10 cellular contexts compared by ENCODE assay signal in genomic region chr11:57546869-57547518, GRCh38. TPM values are rescaled to one million over a fixed set of nuclear protein-coding genes. Genes with fewer than 3 reads are reported as not detected.
DNase-seq lines count a peak whose midpoint lies in the region; ATAC-seq and TF ChIP-seq lines count a peak whose summit lies in the region.
"Had no signal": no experiment of that assay in that cellular context is flagged by ENCODE, and none has a peak within 500 bp of the region (broad histone marks: within the 10 kb centered on the region; RNA-seq: fewer than 3 reads in every experiment).

No MANE protein-coding gene starts in this region.

- H3K27ac ChIP-seq in IMR-90 (ENCODE audit: insufficient read depth, low read length), result no peak overlapping the region
- no peak overlapping the region for H3K27ac ChIP-seq in caudate nucleus (ENCODE audit: low read depth, low read length)

- H4K20me1 ChIP-seq in IMR-90 (ENCODE audit: insufficient read depth, low read length), result no peaks in the 10 kb centered on the region

- no peak overlapping the region for H2AK5ac ChIP-seq in IMR-90 (ENCODE audit: low read depth, low read length)

- no peak overlapping the region for H2BK5ac ChIP-seq in IMR-90 (ENCODE audit: low read depth, low read length, poor library complexity, severe bottlenecking)

- no peak overlapping the region for H2BK20ac ChIP-seq in IMR-90 (ENCODE audit: low read depth, low read length)

- peak overlapping the region; percentile 68 for H2AK9ac ChIP-seq in IMR-90 (replicated peaks; ENCODE audit: low read depth, low read length, poor library complexity)

- H3K4me3 ChIP-seq in IMR-90 (ENCODE audit: insufficient read depth, low read depth, low read length), result no peak overlapping the region
- H3K4me3 ChIP-seq: Peyer's patch had no signal

- H3K56ac ChIP-seq in IMR-90 (ENCODE audit: extremely low read depth, insufficient read depth, low read length), result no peak overlapping the region

- no peak for TF ChIP-seq POLR2A in IMR-90 (IDR thresholded peaks at IDR 0.05; ENCODE audit: low read depth, low read length)

- TF ChIP-seq CTCF in IMR-90 (conservative IDR thresholded peaks at IDR 0.05; ENCODE audit: low read depth, low read length), result 0 out of 2 replicates have a peak, but pooled peaks have one; percentile 26

- H2BK120ac ChIP-seq in IMR-90 (ENCODE audit: low read depth, low read length), result no peak overlapping the region

- no peak overlapping the region for H3K9ac ChIP-seq in IMR-90 (ENCODE audit: low read depth, low read length)

- H3K4me1 Mint-ChIP-seq in stimulated activated effector memory CD8-positive, alpha-beta T cell treated with anti-CD3 and anti-CD28 coated beads, Interleukin-12 subunit alpha, Interleukin-12 subunit beta, amount 100 ng/mL, for 72 hours, result peaks cover 28% of the 10 kb centered on the region

- no peak overlapping the region for H3K23ac ChIP-seq in IMR-90 (ENCODE audit: low read depth, low read length)

- no peaks in the 10 kb centered on the region for H3K4me1 ChIP-seq in IMR-90 (ENCODE audit: control insufficient read depth, insufficient read depth, low read length)

- peaks cover 23% of the 10 kb centered on the region for H3K36me3 ChIP-seq in IMR-90 (ENCODE audit: control insufficient read depth, insufficient read depth, low read length)

- dilution Hi-C loops in IMR-90 (cut with HindIII; ENCODE audit: low sequenced_read_pairs, unreplicated experiment), result no loop called here

- H4K8ac ChIP-seq in IMR-90 (ENCODE audit: low read depth in 2 of 2, low read length in 2 of 2), result no peak overlapping the region

- H3K36me3 Mint-ChIP-seq in stimulated activated effector memory CD8-positive, alpha-beta T cell treated with anti-CD3 and anti-CD28 coated beads, Interleukin-12 subunit alpha, Interleukin-12 subunit beta, amount 100 ng/mL, for 72 hours, result peaks cover 57% of the 10 kb centered on the region

- CTCF ChIA-PET in IMR-90 (lab: Yijun Ruan, JAX), result interaction anchor here (0.6 kb wide), 1 partner anchor 112 kb away, joined by 8 read pairs; no protein-coding TSS in a partner anchor

- H3K27me3 ChIP-seq in IMR-90 (ENCODE audit: control insufficient read depth, insufficient read depth, low read length), result peaks cover 11% of the 10 kb centered on the region
- H3K27me3 ChIP-seq: Peyer's patch had no signal

- H2AFZ ChIP-seq in IMR-90 (replicated peaks; ENCODE audit: low read length, poor library complexity), result peak overlapping the region; percentile 74

- peak overlapping the region; percentile 92 for H3K27ac Mint-ChIP-seq in stimulated activated effector memory CD8-positive, alpha-beta T cell treated with anti-CD3 and anti-CD28 coated beads, Interleukin-12 subunit alpha, Interleukin-12 subunit beta, amount 100 ng/mL, for 72 hours

- H3K9me3 Mint-ChIP-seq in stimulated activated effector memory CD8-positive, alpha-beta T cell treated with anti-CD3 and anti-CD28 coated beads, Interleukin-12 subunit alpha, Interleukin-12 subunit beta, amount 100 ng/mL, for 72 hours, result no peaks in the 10 kb centered on the region

- ATAC-seq in GM21367 (IDR thresholded peaks at IDR 0.05; ENCODE audit: unreplicated experiment) (peak; percentile 34), IMR-90 (ENCODE audit: low read depth) (peak; percentile 95)
- ATAC-seq in stimulated activated effector memory CD8-positive, alpha-beta T cell treated with anti-CD3 and anti-CD28 coated beads, Interleukin-12 subunit alpha, Interleukin-12 subunit beta, amount 100 ng/mL, for 72 hours, result peak; percentile 75

- intact Hi-C loops in IMR-90 (cut with micrococcal nuclease), result no loop called here

- no peak overlapping the region for H3K18ac ChIP-seq in IMR-90 (ENCODE audit: low read depth, low read length)

- H4K91ac ChIP-seq in IMR-90 (ENCODE audit: insufficient read depth, low read depth, low read length), result no peak overlapping the region

- DNase-seq in GM04503 (ENCODE audit: low read depth) (peak; percentile 11), IMR-90 (peak; percentile 72), cerebellar cortex (ENCODE audit: low spot score) (peak; percentile 20), caudate nucleus (lab: John Stamatoyannopoulos, UW) (no peak), hippocampal formation (lab: John Stamatoyannopoulos, UW) (no peak), SIG-M5 treated with dmso at 0.1 percent for 504 hours (lab: John Stamatoyannopoulos, UW; ENCODE audit: unreplicated experiment) (no peak)
- no peak for DNase-seq in stimulated activated effector memory CD8-positive, alpha-beta T cell treated with anti-CD3 and anti-CD28 coated beads, Interleukin-12 subunit alpha, Interleukin-12 subunit beta, amount 100 ng/mL, for 72 hours (ENCODE audit: low spot score in 2 of 2)

- no peak overlapping the region for H3K14ac ChIP-seq in IMR-90 (replicated peaks; ENCODE audit: low read depth, low read length)

- H3K4me2 ChIP-seq in IMR-90 (ENCODE audit: low read depth, low read length), result no peak overlapping the region

- H4K5ac ChIP-seq in IMR-90 (ENCODE audit: low read depth, low read length), result no peak overlapping the region

- no peak; the same call in 1 of the 2 replicates for TF ChIP-seq RAD21 in IMR-90 (IDR thresholded peaks at IDR 0.05; ENCODE audit: low read length)

- POLR2A ChIA-PET in IMR-90 (lab: Charles Lee; ENCODE audit: unreplicated experiment), result no interaction called here

- no peak overlapping the region for H2BK15ac ChIP-seq in IMR-90 (ENCODE audit: low read depth, low read length)

- peak overlapping the region; percentile 57 for H3K4me3 Mint-ChIP-seq in stimulated activated effector memory CD8-positive, alpha-beta T cell treated with anti-CD3 and anti-CD28 coated beads, Interleukin-12 subunit alpha, Interleukin-12 subunit beta, amount 100 ng/mL, for 72 hours

- H3K4ac ChIP-seq in IMR-90 (ENCODE audit: low read depth, low read length), result no peak overlapping the region

- in situ Hi-C loops in IMR-90 (cut with MboI; ENCODE audit: low sequenced_read_pairs), result no loop called here

- H3K9me1 ChIP-seq in IMR-90 (ENCODE audit: insufficient read depth, low read length), result no peaks in the 10 kb centered on the region

- no TSS peak for BruUV-seq in IMR-90 (replicated peaks; lab: Mats Ljungman, UMichigan)

- H3K9me3 ChIP-seq in IMR-90 (ENCODE audit: control insufficient read depth, insufficient read depth, low read length), result no peaks in the 10 kb centered on the region
- H3K9me3 ChIP-seq: Peyer's patch had no signal

- H3K79me1 ChIP-seq in IMR-90 (ENCODE audit: low read depth in 1 of 2, low read length in 2 of 2), result no peaks in the 10 kb centered on the region

- no CpG with 5 or more reads among the region's 6 CpGs for WGBS in IMR-90 (ENCODE audit: extremely low coverage in 2 of 2, insufficient read length in 1 of 2), 2 experiments

TF ChIP-seq in IMR-90, 13 proteins besides CTCF, POLR2A, EP300 and RAD21:
- TF ChIP-seq SMC3 (IDR thresholded peaks at IDR 0.05; ENCODE audit: low read depth, low read length) (no peak), CHD1 (IDR thresholded peaks at IDR 0.05; ENCODE audit: low read depth, low read length) (no peak), RFX5 (IDR thresholded peaks at IDR 0.05; ENCODE audit: low read depth, low read length) (no peak)

RNA-seq across cellular contexts. Expression of gene SMTNL1, which starts 9.6 kb away (rescaled TPM):
- total RNA-seq in IMR-90 (2012; rRNA removed), result not detected in 2 replicates
- polyA plus RNA-seq in IMR-90 (2012; rRNA removed), result not detected in 2 replicates
- not detected in 2 replicates for polyA plus RNA-seq in IMR-90 (2012; cell fraction: cytosol; rRNA removed)
- polyA plus RNA-seq in IMR-90 (2012; cell fraction: nucleus; rRNA removed; ENCODE audit: low replicate concordance), result not detected in 2 replicates
- total RNA-seq: liver, Peyer's patch had no signal
- polyA plus RNA-seq: liver had no signal

RNA-seq across cellular contexts. Expression of gene TIMM10, which starts 16.4 kb away (rescaled TPM):
- total RNA-seq in IMR-90 (2012; rRNA removed), result 70.0 and 96.8 TPM in 2 replicates
- 135 and 148 TPM in 2 replicates for polyA plus RNA-seq in IMR-90 (2012; rRNA removed)
- polyA plus RNA-seq in IMR-90 (2012; cell fraction: cytosol; rRNA removed), result 102 and 363 TPM in 2 replicates
- polyA plus RNA-seq in IMR-90 (2012; cell fraction: nucleus; rRNA removed; ENCODE audit: low replicate concordance), result 26.0 and 35.1 TPM in 2 replicates

RNA-seq across cellular contexts. Expression of gene UBE2L6, which starts 20.5 kb away (rescaled TPM):
- 34.4 and 37.5 TPM in 2 replicates for total RNA-seq in IMR-90 (2012; rRNA removed)
- polyA plus RNA-seq in IMR-90 (2012; rRNA removed), result 46.7 and 51.7 TPM in 2 replicates
- 19.3 and 42.1 TPM in 2 replicates for polyA plus RNA-seq in IMR-90 (2012; cell fraction: cytosol; rRNA removed)
- polyA plus RNA-seq in IMR-90 (2012; cell fraction: nucleus; rRNA removed; ENCODE audit: low replicate concordance), result 11.5 and 13.0 TPM in 2 replicates

RNA-seq across cellular contexts. Expression of gene SLC43A1, which starts 31.5 kb away (rescaled TPM):
- 8.6 and 10.0 TPM in 2 replicates for total RNA-seq in IMR-90 (2012; rRNA removed)
- 15.9 and 17.0 TPM in 2 replicates for polyA plus RNA-seq in IMR-90 (2012; rRNA removed)
- 8.6 and 18.4 TPM in 2 replicates for polyA plus RNA-seq in IMR-90 (2012; cell fraction: cytosol; rRNA removed)
- polyA plus RNA-seq in IMR-90 (2012; cell fraction: nucleus; rRNA removed; ENCODE audit: low replicate concordance), result 34.7 and 55.4 TPM in 2 replicates

RNA-seq across cellular contexts. Expression of gene SERPING1, which starts 50.5 kb away (rescaled TPM):
- total RNA-seq in IMR-90 (2012; rRNA removed), result 2.0 and 2.2 TPM in 2 replicates
- polyA plus RNA-seq in IMR-90 (2012; rRNA removed), result 27.5 and 30.7 TPM in 2 replicates
- polyA plus RNA-seq in IMR-90 (2012; cell fraction: cytosol; rRNA removed), result 27.0 and 35.9 TPM in 2 replicates
- 8.1 and 15.0 TPM in 2 replicates for polyA plus RNA-seq in IMR-90 (2012; cell fraction: nucleus; rRNA removed; ENCODE audit: low replicate concordance)

Comparison
In these comparisons a context has a peak if more than half of its experiments do, and no peak if none do; other contexts are left out.
1. DNase-seq: peak in GM04503 (single experiment), IMR-90 (single experiment) and cerebellar cortex (single experiment); none in stimulated activated effector memory CD8-positive, alpha-beta T cell treated with anti-CD3 and anti-CD28 coated beads, Interleukin-12 subunit alpha, Interleukin-12 subunit beta, amount 100 ng/mL, for 72 hours (0 of 2), caudate nucleus (0 of 61), hippocampal formation (0 of 2) and SIG-M5 treated with dmso at 0.1 percent for 504 hours (single experiment).
2. ATAC-seq: peak in every context shown above with its lines; median percentile 95 in IMR-90; 75 in stimulated activated effector memory CD8-positive, alpha-beta T cell treated with anti-CD3 and anti-CD28 coated beads, Interleukin-12 subunit alpha, Interleukin-12 subunit beta, amount 100 ng/mL, for 72 hours; 34 in GM21367.